In genomic region chr10:84191106-84191505, GRCh38 we compare ENCODE assay signal across 13 cellular contexts. TPM values are rescaled to one million over a fixed set of nuclear protein-coding genes. Genes with fewer than 3 reads are reported as not detected.
DNase-seq lines count a peak whose midpoint lies in the region; TF ChIP-seq lines count a peak whose summit lies in the region.
"Had no signal": no experiment of that assay in that cellular context is flagged by ENCODE, and none has a peak within 500 bp of the region (broad histone marks: within the 10 kb centered on the region; RNA-seq: fewer than 3 reads in every experiment).

No MANE protein-coding gene starts in this region.

- no peak for TF ChIP-seq CTCF in transverse colon (IDR thresholded peaks at IDR 0.05)

- H3K9me3 ChIP-seq in transverse colon, result no peaks in the 10 kb centered on the region
- H3K9me3 ChIP-seq: Peyer's patch had no signal

- TF ChIP-seq POLR2A in transverse colon (IDR thresholded peaks at IDR 0.05), result no peak

- H3K4me1 Mint-ChIP-seq in activated naive CD8-positive, alpha-beta T cell (ENCODE audit: low read depth), result peaks cover 23% of the 10 kb centered on the region
- H3K4me1 Mint-ChIP-seq in activated naive CD8-positive, alpha-beta T cell treated with anti-CD3 and anti-CD28 coated beads for 36 hours, result peaks cover 13% of the 10 kb centered on the region

- no peak overlapping the region for H3K27ac ChIP-seq in transverse colon

- H3K4me1 ChIP-seq in transverse colon, result peaks cover 3 to 29% (median 26%) of the 10 kb centered on the region in 4 donors

- intact Hi-C loops in transverse colon (cut with DNase I; ENCODE audit: low total_unique reads), result no loop called here

- 52 to 87% methylated on average over 3 to 5 of the region's 5 CpGs for WGBS in transverse colon (ENCODE audit: low coverage in 1 of 2), 2 donors

- peaks cover 26% of the 10 kb centered on the region for H3K27me3 ChIP-seq in transverse colon

- in situ Hi-C loops in transverse colon (cut with MboI; ENCODE audit: low pct_ligation_motif_present in 1 of 4, low pct_unique_long_range_greater_than_20kb in 1 of 4, low sequenced_read_pairs in 3 of 4), result no loop called here

- no peak for TF ChIP-seq EP300 in transverse colon (IDR thresholded peaks at IDR 0.05; ENCODE audit: low read depth)

- peaks cover 6% of the 10 kb centered on the region for H3K27me3 Mint-ChIP-seq in activated naive CD8-positive, alpha-beta T cell
- H3K27me3 Mint-ChIP-seq in activated naive CD8-positive, alpha-beta T cell treated with anti-CD3 and anti-CD28 coated beads for 36 hours, result peaks cover 22% of the 10 kb centered on the region

- no peak for DNase-seq in activated naive CD8-positive, alpha-beta T cell treated with anti-CD3 and anti-CD28 coated beads for 36 hours
- peak; percentile 6 for DNase-seq in transverse colon
- DNase-seq in globus pallidus (ENCODE audit: low spot score), result no peak
- DNase-seq: Calu3; GF-D8; NCI-H748 treated with DMSO at 0.1 percent for 48 hours; stimulated activated naive CD8-positive, alpha-beta T cell treated with anti-CD3 and anti-CD28 coated beads, Interleukin-15, amount 100 ng/mL, for 72 hours had no signal

- H3K36me3 Mint-ChIP-seq in activated naive CD8-positive, alpha-beta T cell, result no peaks in the 10 kb centered on the region
- no peaks in the 10 kb centered on the region for H3K36me3 Mint-ChIP-seq in activated naive CD8-positive, alpha-beta T cell treated with anti-CD3 and anti-CD28 coated beads for 36 hours

- no peak overlapping the region for H3K4me3 ChIP-seq in transverse colon
- H3K4me3 ChIP-seq: Peyer's patch had no signal

- H3K9me3 Mint-ChIP-seq in activated naive CD8-positive, alpha-beta T cell (ENCODE audit: low read depth), result no peaks in the 10 kb centered on the region
- no peaks in the 10 kb centered on the region for H3K9me3 Mint-ChIP-seq in activated naive CD8-positive, alpha-beta T cell treated with anti-CD3 and anti-CD28 coated beads for 36 hours
- H3K9me3 Mint-ChIP-seq: stimulated activated naive CD8-positive, alpha-beta T cell treated with anti-CD3 and anti-CD28 coated beads, Interleukin-15, amount 100 ng/mL, for 72 hours had no signal

- H3K36me3 ChIP-seq in transverse colon, result no peaks in the 10 kb centered on the region
- H3K36me3 ChIP-seq: Peyer's patch had no signal

- H3K4me3 Mint-ChIP-seq in activated naive CD8-positive, alpha-beta T cell, result peak overlapping the region; percentile 8
- no peak overlapping the region for H3K4me3 Mint-ChIP-seq in activated naive CD8-positive, alpha-beta T cell treated with anti-CD3 and anti-CD28 coated beads for 36 hours
- H3K4me3 Mint-ChIP-seq: stimulated activated naive CD8-positive, alpha-beta T cell treated with anti-CD3 and anti-CD28 coated beads, Interleukin-15, amount 100 ng/mL, for 72 hours had no signal

- H3K27ac Mint-ChIP-seq in activated naive CD8-positive, alpha-beta T cell, result no peak overlapping the region
- H3K27ac Mint-ChIP-seq in activated naive CD8-positive, alpha-beta T cell treated with anti-CD3 and anti-CD28 coated beads for 36 hours, result no peak overlapping the region

RNA-seq across cellular contexts. Expression of gene CDHR1, which starts 3.2 kb away (rescaled TPM):
- 1 to 10 TPM in 1 of 2 experiments, under 1 TPM in 1; 0.91 to 1.6 TPM for total RNA-seq in activated naive CD8-positive, alpha-beta T cell treated with anti-CD3 and anti-CD28 coated beads for 36 hours
- total RNA-seq in transverse colon, result 100 to 1,000 TPM in 2 of 4 donors, 10 to 100 TPM in 2; 42.1 to 110 (median 75.5) TPM
- total RNA-seq: Calu3 had no signal

RNA-seq across cellular contexts. Expression of gene GPR15LG, which starts 17.5 kb away (rescaled TPM):
- not detected for total RNA-seq in activated naive CD8-positive, alpha-beta T cell treated with anti-CD3 and anti-CD28 coated beads for 36 hours
- 100 to 1,000 TPM; 197 to 480 (median 266) TPM for total RNA-seq in transverse colon
- total RNA-seq: Calu3, fibroblast of villous mesenchyme, liver, myocyte, posterior vena cava had no signal

RNA-seq across cellular contexts. Expression of gene LRIT2, which starts 34.2 kb away (rescaled TPM):
- not detected for total RNA-seq in activated naive CD8-positive, alpha-beta T cell treated with anti-CD3 and anti-CD28 coated beads for 36 hours
- not detected for total RNA-seq in transverse colon
- total RNA-seq: Calu3, fibroblast of villous mesenchyme, liver, myocyte, Peyer's patch, posterior vena cava had no signal

RNA-seq across cellular contexts. Expression of gene LRIT1, which starts 50.2 kb away (rescaled TPM):
- total RNA-seq in activated naive CD8-positive, alpha-beta T cell treated with anti-CD3 and anti-CD28 coated beads for 36 hours, result not detected
- total RNA-seq in transverse colon, result not detected
- total RNA-seq: Calu3, fibroblast of villous mesenchyme, liver, Peyer's patch, posterior vena cava had no signal

RNA-seq across cellular contexts. Expression of gene GHITM, which starts 51.8 kb away (rescaled TPM):
- 100 to 1,000 TPM; 218 to 227 TPM for total RNA-seq in activated naive CD8-positive, alpha-beta T cell treated with anti-CD3 and anti-CD28 coated beads for 36 hours
- 100 to 1,000 TPM; 134 to 351 (median 225) TPM for total RNA-seq in transverse colon

Comparison
In these comparisons a context has a peak if more than half of its experiments do, and no peak if none do; other contexts are left out.
1. RNA of gene CDHR1, which starts 3.2 kb away (total RNA-seq): 42.1 to 110 TPM in transverse colon; 0.91 to 1.6 TPM in activated naive CD8-positive, alpha-beta T cell treated with anti-CD3 and anti-CD28 coated beads for 36 hours; every median in the first group is over 10 times any median in the second.
2. RNA of gene GPR15LG, which starts 17.5 kb away (total RNA-seq): 197 to 480 TPM in transverse colon; not detected in activated naive CD8-positive, alpha-beta T cell treated with anti-CD3 and anti-CD28 coated beads for 36 hours; every median in the first group is over 100 times any median in the second.